In the genomic region with DNA sequence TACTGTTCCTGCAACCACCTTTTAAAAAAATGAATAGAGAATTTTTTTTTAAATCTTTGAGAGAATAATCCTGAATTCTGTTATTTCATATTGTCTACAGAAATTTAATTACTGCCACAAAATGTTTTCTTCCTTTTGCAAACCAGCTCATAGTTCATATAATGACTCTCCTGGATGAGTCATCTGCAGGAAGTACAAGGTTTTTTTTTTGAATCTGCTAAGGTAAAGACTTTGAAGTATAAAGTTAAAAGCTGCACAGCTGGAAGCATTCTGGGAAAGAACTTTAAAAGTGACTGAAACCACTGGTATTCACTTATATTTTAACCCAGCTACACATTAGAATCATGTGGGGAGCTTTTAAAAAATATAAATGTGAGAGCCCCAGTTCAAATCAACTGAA, we compare ENCODE assay signal across 11 cellular contexts. TPM values are rescaled to one million over a fixed set of nuclear protein-coding genes. Genes with fewer than 3 reads are reported as not detected.
DNase-seq lines count a peak whose midpoint lies in the region; ATAC-seq, FAIRE-seq and TF ChIP-seq lines count a peak whose summit lies in the region.
"Had no signal": no experiment of that assay in that cellular context is flagged by ENCODE, and none has a peak within 500 bp of the region (broad histone marks: within the 10 kb centered on the region; RNA-seq: fewer than 3 reads in every experiment).

No MANE protein-coding gene starts in this region.

- H2AFZ ChIP-seq in Loucy (ENCODE audit: low read length) (no peak overlapping the region), keratinocyte (ENCODE audit: control insufficient read depth, low read length) (no peak overlapping the region)

- H3K27me3 ChIP-seq in Loucy (ENCODE audit: insufficient read depth, low read length, poor library complexity, severe bottlenecking) (no peaks in the 10 kb centered on the region), keratinocyte (ENCODE audit: control insufficient read depth, extremely low read depth, insufficient read depth, low read length) (no peaks in the 10 kb centered on the region)

- peak; percentile 9 for DNase-seq in keratinocyte (ENCODE audit: low read depth, low spot score)
- DNase-seq in AG20443 (ENCODE audit: low spot score) = no peak
- DNase-seq in left lobe of liver (ENCODE audit: low spot score) = no peak
- no peak for DNase-seq in left cardiac atrium
- no peak for DNase-seq in NCI-H2081 treated with DMSO at 0.1 percent for 48 hours (lab: John Stamatoyannopoulos, UW)
- DNase-seq: activated effector memory CD4-positive, alpha-beta T cell treated with Interleukin-2 at 50 U/mL for 16 hours; left ventricle myocardium inferior; NCI-H774 had no signal

- no peaks in the 10 kb centered on the region for H3K9me2 ChIP-seq in Loucy (replicated peaks; ENCODE audit: low read depth, low read length)

- dilution Hi-C loops in keratinocyte (cut with MboI; ENCODE audit: extremely low pct_ligation_motif_present, low sequenced_read_pairs) = no loop called here

- H3K4me1 ChIP-seq in Loucy (ENCODE audit: insufficient read depth, low read length, poor library complexity, severe bottlenecking) (peaks cover 44% of the 10 kb centered on the region), keratinocyte (ENCODE audit: control insufficient read depth, extremely low read depth, insufficient read depth, low read length) (peaks cover 17% of the 10 kb centered on the region)

- peaks cover 28% of the 10 kb centered on the region for H4K20me1 ChIP-seq in Loucy (ENCODE audit: insufficient read depth, low read length, poor library complexity, severe bottlenecking)
- H4K20me1 ChIP-seq in keratinocyte (ENCODE audit: control insufficient read depth, extremely low read depth, insufficient read depth, low read length) = no peaks in the 10 kb centered on the region

- H3K79me2 ChIP-seq in Loucy (ENCODE audit: insufficient read depth, low read length) (peaks cover 91% of the 10 kb centered on the region), keratinocyte (ENCODE audit: control insufficient read depth, insufficient read depth, low read length) (peaks cover 69% of the 10 kb centered on the region)

- no peaks in the 10 kb centered on the region for H3K9me1 ChIP-seq in keratinocyte (ENCODE audit: control insufficient read depth, extremely low read depth, insufficient read depth, low read length)

- peaks cover 9% of the 10 kb centered on the region; the same call in 1 of the 2 replicates for H3F3A ChIP-seq in Loucy (ENCODE audit: low read depth)

- no peak overlapping the region for H3K9ac ChIP-seq in Loucy (ENCODE audit: low read depth, low read length, poor library complexity, severe bottlenecking)
- H3K9ac ChIP-seq in keratinocyte (ENCODE audit: control insufficient read depth, extremely low read depth, insufficient read depth, low read length) = no peak overlapping the region

- H3K36me3 ChIP-seq in Loucy (ENCODE audit: insufficient read depth, low read length) = no peaks in the 10 kb centered on the region
- no peaks in the 10 kb centered on the region for H3K36me3 ChIP-seq in keratinocyte (ENCODE audit: control insufficient read depth in 2 of 2, extremely low read depth in 1 of 2, insufficient read depth in 2 of 2, low read length in 2 of 2)
- H3K36me3 ChIP-seq: left ventricle myocardium inferior had no signal

- peak; percentile 29 for FAIRE-seq in keratinocyte (lab: Jason Lieb, UNC)

- no peak for TF ChIP-seq CTCF in Loucy (conservative IDR thresholded peaks at IDR 0.05; ENCODE audit: low read length)
- no peak for TF ChIP-seq CTCF in keratinocyte (optimal IDR thresholded peaks at IDR 0.05 in 1 of 3, IDR thresholded peaks at IDR 0.05 in 1 of 3, conservative IDR thresholded peaks at IDR 0.05 in 1 of 3; ENCODE audit: extremely low read depth in 1 of 3, insufficient read depth in 2 of 3, low read length in 3 of 3)

- intact Hi-C loops in left cardiac atrium (cut with DNase I) = no loop called here

- H3K27ac ChIP-seq in keratinocyte (ENCODE audit: control insufficient read depth, insufficient read depth, low read length) = peak overlapping the region; percentile 20
- H3K27ac ChIP-seq: left ventricle myocardium inferior had no signal

- H3K4me2 ChIP-seq in Loucy (ENCODE audit: low read depth, low read length, poor library complexity, severe bottlenecking) (peak overlapping the region; percentile 51), keratinocyte (ENCODE audit: control insufficient read depth, extremely low read depth, insufficient read depth, low read depth, low read length) (peak overlapping the region; percentile 31)

- H3K9me3 ChIP-seq in Loucy (ENCODE audit: insufficient read depth, low read depth, low read length) = no peaks in the 10 kb centered on the region
- no peaks in the 10 kb centered on the region for H3K9me3 ChIP-seq in keratinocyte (ENCODE audit: control insufficient read depth, low read depth, low read length)
- H3K9me3 ChIP-seq: left ventricle myocardium inferior had no signal

- H3K4me3 ChIP-seq in Loucy (ENCODE audit: low read length, poor library complexity, severe bottlenecking) (peak overlapping the region; percentile 29), keratinocyte (ENCODE audit: control insufficient read depth in 2 of 3, extremely low read depth in 1 of 3, insufficient read depth in 2 of 3, low read depth in 1 of 3, low read length in 3 of 3) (peak overlapping the region in 1 of 3 experiments; percentile 7)
- H3K4me3 ChIP-seq: left ventricle myocardium inferior had no signal

- ATAC-seq in GM18861 (IDR thresholded peaks at IDR 0.05; ENCODE audit: unreplicated experiment) = peak; percentile 87
- ATAC-seq in GM21825 (IDR thresholded peaks at IDR 0.05; ENCODE audit: unreplicated experiment) = peak; percentile 80
- no peak for ATAC-seq in left lobe of liver
- ATAC-seq in left cardiac atrium = no peak

RNA-seq across cellular contexts. Expression of a gene that starts 25.4 kb away (rescaled TPM):
- polyA plus RNA-seq in keratinocyte = 15.8 to 28.1 TPM (median 22.3 TPM) in 3 replicates
- polyA plus RNA-seq in keratinocyte (2011; ENCODE audit: low read depth) = 26.7 TPM
- polyA plus RNA-seq in keratinocyte (2011; cell fraction: cytosol; rRNA removed) = 11.6 and 17.9 TPM in 2 replicates
- polyA plus RNA-seq in keratinocyte (2011; cell fraction: nucleus; rRNA removed) = 20.0 and 22.8 TPM in 2 replicates
- 17.0 and 17.2 TPM in 2 replicates for polyA plus RNA-seq in keratinocyte (2012; ENCODE audit: low replicate concordance)
- polyA minus RNA-seq in keratinocyte = 9.5 to 45.1 TPM (median 15.4 TPM) in 3 replicates
- 11.7 TPM for polyA minus RNA-seq in keratinocyte (2011; cell fraction: cytosol; rRNA and poly(A)+ RNA removed)
- 15.9 and 29.7 TPM in 2 replicates for polyA minus RNA-seq in keratinocyte (2011; cell fraction: nucleus; rRNA and poly(A)+ RNA removed)
- 16.7 TPM for total RNA-seq in left lobe of liver
- total RNA-seq in left cardiac atrium = 10 to 100 TPM; 58.5 to 59.9 TPM

Comparison
In these comparisons a context has a peak if more than half of its experiments do, and no peak if none do; other contexts are left out.
1. ATAC-seq: peak in GM18861 (single experiment) and GM21825 (single experiment); none in left lobe of liver (single experiment) and left cardiac atrium (0 of 2).